Comparison of ENCODE assay signal across 2 cellular contexts in genomic region chr11:18312012-18312411, GRCh38.
TF ChIP-seq lines count a peak whose summit lies in the region.

No MANE protein-coding gene starts in this region.

TF ChIP-seq in SK-N-SH, 30 proteins besides CTCF, POLR2A, EP300 and RAD21 (continued from another document):
- no peak for TF ChIP-seq TEAD4 (IDR thresholded peaks at IDR 0.05; ENCODE audit: borderline replicate concordance, insufficient read depth)

TF ChIP-seq in SK-N-SH treated with all-trans-retinoic acid at 6 μM for 48 hours, 23 proteins besides CTCF, POLR2A, EP300 and RAD21 (continued from another document):
- TF ChIP-seq PATZ1 (CRISPR knock-in tag; IDR thresholded peaks at IDR 0.05; ENCODE audit: borderline replicate concordance) = no peak
- TF ChIP-seq TCF4 (CRISPR knock-in tag; IDR thresholded peaks at IDR 0.05; ENCODE audit: borderline replicate concordance) = no peak
- no peak for TF ChIP-seq GLIS3 (CRISPR knock-in tag; IDR thresholded peaks at IDR 0.05)
- TF ChIP-seq ZC3H10 (CRISPR knock-in tag; IDR thresholded peaks at IDR 0.05) = no peak
